Comparison of ENCODE assay signal across 14 cellular contexts in genomic region chr16:23852794-23853562, GRCh38. TPM values are rescaled to one million over a fixed set of nuclear protein-coding genes. Genes with fewer than 3 reads are reported as not detected.
A peak's percentile ranks its signal among the peaks of the same experiment; 100 is the strongest.
DNase-seq lines count a peak whose midpoint lies in the region; ATAC-seq and TF ChIP-seq lines count a peak whose summit lies in the region.
"Had no signal": no experiment of that assay in that cellular context is flagged by ENCODE, and none has a peak within 500 bp of the region (broad histone marks: within the 10 kb centered on the region; RNA-seq: fewer than 3 reads in every experiment).

No MANE protein-coding gene starts in this region.

- intact Hi-C loops in left ventricle myocardium superior (cut with micrococcal nuclease), result no loop called here
- intact Hi-C loops in left cardiac atrium (cut with DNase I), result no loop called here
- intact Hi-C loops in activated T-helper 2 cell treated with anti-CD3 and anti-CD28 coated beads, Interferon-gamma antibody, Interleukin-2, Interleukin-4, amounts not matched to agents 10 μg/mL and 5 μg/mL and 100 μg/mL, durations not matched to agents 14 hours and 24 hours and 36 hours (cut with micrococcal nuclease), result loop anchor here (1.0 kb wide), 1 partner anchor 11 kb away; no protein-coding TSS in a partner anchor

- no peak for DNase-seq in left ventricle myocardium superior
- no peak for DNase-seq in left cardiac atrium
- no peak for DNase-seq in activated T-helper 2 cell treated with anti-CD3 and anti-CD28 coated beads, Interferon-gamma antibody, Interleukin-2, Interleukin-4, amounts not matched to agents 10 μg/mL and 5 μg/mL and 100 μg/mL, durations not matched to agents 14 hours and 24 hours and 36 hours (ENCODE audit: low spot score)
- DNase-seq in SK-N-SH, result no peak
- no peak for DNase-seq in anterior cingulate cortex (lab: John Stamatoyannopoulos, UW)
- DNase-seq: aorta; DMS53; NCI-H2171 treated with DMSO at 0.1 percent for 48 hours; stimulated activated CD4-positive, alpha-beta T cell treated with anti-CD3 and anti-CD28 coated beads, Interleukin-15, amount 100 ng/mL, for 24 hours had no signal

- H3K27me3 ChIP-seq in thymus (ENCODE audit: control insufficient read depth, insufficient read depth) (no peaks in the 10 kb centered on the region), SK-N-SH (ENCODE audit: insufficient read depth) (no peaks in the 10 kb centered on the region)

- H3K27me3 Mint-ChIP-seq in IgD-negative memory B cell, result no peaks in the 10 kb centered on the region
- H3K27me3 Mint-ChIP-seq in activated T-helper 2 cell treated with anti-CD3 and anti-CD28 coated beads, Interferon-gamma antibody, Interleukin-2, Interleukin-4, amounts not matched to agents 10 μg/mL and 5 μg/mL and 100 μg/mL, durations not matched to agents 14 hours and 24 hours and 36 hours (ENCODE audit: low read depth), result no peaks in the 10 kb centered on the region

- H3K9me2 ChIP-seq in SK-N-SH, result no peaks in the 10 kb centered on the region

- H3K79me2 ChIP-seq in SK-N-SH (ENCODE audit: insufficient read depth), result no peaks in the 10 kb centered on the region

- H3K4me1 ChIP-seq in thymus (ENCODE audit: control insufficient read depth, insufficient read depth, low read length) (peaks cover 25% of the 10 kb centered on the region), SK-N-SH (ENCODE audit: control insufficient read depth in 1 of 2, insufficient read depth in 2 of 2, low read depth in 1 of 2, low read length in 1 of 2) (peaks cover 0 to 2% of the 10 kb centered on the region in 2 experiments; a peak in 1 of 4 replicates)

- no peaks in the 10 kb centered on the region for H3K9me3 Mint-ChIP-seq in IgD-negative memory B cell
- peaks cover 20% of the 10 kb centered on the region for H3K9me3 Mint-ChIP-seq in activated T-helper 2 cell treated with anti-CD3 and anti-CD28 coated beads, Interferon-gamma antibody, Interleukin-2, Interleukin-4, amounts not matched to agents 10 μg/mL and 5 μg/mL and 100 μg/mL, durations not matched to agents 14 hours and 24 hours and 36 hours

- H3K36me3 Mint-ChIP-seq in IgD-negative memory B cell, result peaks cover 9% of the 10 kb centered on the region
- H3K36me3 Mint-ChIP-seq in activated T-helper 2 cell treated with anti-CD3 and anti-CD28 coated beads, Interferon-gamma antibody, Interleukin-2, Interleukin-4, amounts not matched to agents 10 μg/mL and 5 μg/mL and 100 μg/mL, durations not matched to agents 14 hours and 24 hours and 36 hours (ENCODE audit: low read depth), result peaks cover 64% of the 10 kb centered on the region

- ATAC-seq in left ventricle myocardium superior (peak; percentile 18), left cardiac atrium (no peak), GM18868 (IDR thresholded peaks at IDR 0.05; ENCODE audit: unreplicated experiment) (no peak)

- POLR2A ChIA-PET in SK-N-SH (lab: Yijun Ruan, JAX), result no interaction called here

- H3K4me1 Mint-ChIP-seq in IgD-negative memory B cell, result peaks cover 74 to 93% (median 79%) of the 10 kb centered on the region in 3 donors
- peaks cover 74% of the 10 kb centered on the region for H3K4me1 Mint-ChIP-seq in activated T-helper 2 cell treated with anti-CD3 and anti-CD28 coated beads, Interferon-gamma antibody, Interleukin-2, Interleukin-4, amounts not matched to agents 10 μg/mL and 5 μg/mL and 100 μg/mL, durations not matched to agents 14 hours and 24 hours and 36 hours (ENCODE audit: low read depth)

- H3K4me3 ChIP-seq in thymus (ENCODE audit: low read length), result no peak overlapping the region
- H3K4me3 ChIP-seq in SK-N-SH (ENCODE audit: low read depth in 2 of 2, low read length in 1 of 2), result no peak overlapping the region

- CTCF ChIA-PET in SK-N-SH (lab: Yijun Ruan, JAX), result interaction anchor here (0.9 kb wide), 1 partner anchor 157 kb away, joined by 4 read pairs; no protein-coding TSS in a partner anchor

- H3K9me3 ChIP-seq in thymus (ENCODE audit: control insufficient read depth) (no peaks in the 10 kb centered on the region), SK-N-SH (no peaks in the 10 kb centered on the region)

- H3K4me2 ChIP-seq in SK-N-SH, result no peak overlapping the region

- H3K9ac ChIP-seq in SK-N-SH, result no peak overlapping the region

- H3K27ac Mint-ChIP-seq in IgD-negative memory B cell, result peak overlapping the region; percentile 26 to 55 (median 39)
- H3K27ac Mint-ChIP-seq in activated T-helper 2 cell treated with anti-CD3 and anti-CD28 coated beads, Interferon-gamma antibody, Interleukin-2, Interleukin-4, amounts not matched to agents 10 μg/mL and 5 μg/mL and 100 μg/mL, durations not matched to agents 14 hours and 24 hours and 36 hours, result peak overlapping the region; percentile 58

- WGBS in thymus, result 71% methylated on average over 5 of the region's 5 CpGs
- under 1% methylated on average over 5 of the region's 5 CpGs for WGBS in SK-N-SH (ENCODE audit: low lambda C conversion rate)

- H3K4me3 Mint-ChIP-seq in IgD-negative memory B cell, result peak overlapping the region; percentile 12 to 89 (median 62)
- H3K4me3 Mint-ChIP-seq in activated T-helper 2 cell treated with anti-CD3 and anti-CD28 coated beads, Interferon-gamma antibody, Interleukin-2, Interleukin-4, amounts not matched to agents 10 μg/mL and 5 μg/mL and 100 μg/mL, durations not matched to agents 14 hours and 24 hours and 36 hours (ENCODE audit: low read depth), result no peak overlapping the region

- no peak for TF ChIP-seq EP300 in SK-N-SH (IDR thresholded peaks at IDR 0.05; ENCODE audit: borderline replicate concordance in 1 of 2, low read depth in 1 of 2, low read length in 1 of 2)

- no peaks in the 10 kb centered on the region for H3F3A ChIP-seq in SK-N-SH (replicated peaks; ENCODE audit: insufficient read depth)

- TF ChIP-seq RAD21 in SK-N-SH (IDR thresholded peaks at IDR 0.05; ENCODE audit: low read length), result no peak

- H3K27ac ChIP-seq in thymus (ENCODE audit: low read depth) (peak overlapping the region; percentile 5), SK-N-SH (ENCODE audit: low read depth in 2 of 2, low read length in 1 of 2) (no peak overlapping the region)

- TF ChIP-seq CTCF in SK-N-SH (IDR thresholded peaks at IDR 0.05), result no peak

- H4K20me1 ChIP-seq in SK-N-SH (ENCODE audit: insufficient read depth), result no peaks in the 10 kb centered on the region

- no peak overlapping the region for H2AFZ ChIP-seq in SK-N-SH (ENCODE audit: low read depth)

- H3K36me3 ChIP-seq in thymus (ENCODE audit: control insufficient read depth, insufficient read depth), result peaks cover 5% of the 10 kb centered on the region
- H3K36me3 ChIP-seq in SK-N-SH (replicated peaks in 1 of 2; ENCODE audit: control insufficient read depth in 1 of 2, insufficient read depth in 2 of 2, low read length in 1 of 2), result no peaks in the 10 kb centered on the region

TF ChIP-seq in SK-N-SH, 30 proteins besides CTCF, POLR2A, EP300 and RAD21:
- no peak for TF ChIP-seq REST (IDR thresholded peaks at IDR 0.05; ENCODE audit: low read depth, low read length)
- TF ChIP-seq MAX (IDR thresholded peaks at IDR 0.05; ENCODE audit: low read depth), result no peak
- no peak for TF ChIP-seq NFIC (IDR thresholded peaks at IDR 0.05; ENCODE audit: borderline replicate concordance)
- no peak for TF ChIP-seq TCF12 (IDR thresholded peaks at IDR 0.05)
- TF ChIP-seq GATA2 (CRISPR knock-in tag; IDR thresholded peaks at IDR 0.05), result no peak
- TF ChIP-seq MEF2A (IDR thresholded peaks at IDR 0.05; ENCODE audit: borderline replicate concordance, low read depth), result no peak

RNA-seq across cellular contexts. Expression of gene PRKCB, which starts 17.2 kb away (rescaled TPM):
- total RNA-seq in left ventricle myocardium superior, result 2.5 TPM
- 1 to 10 TPM; 4.1 to 4.7 TPM for total RNA-seq in left cardiac atrium
- polyA plus RNA-seq in IgD-negative memory B cell, result 181 TPM
- 69.0 and 69.5 TPM in 2 replicates for total RNA-seq in activated T-helper 2 cell treated with anti-CD3 and anti-CD28 coated beads, Interferon-gamma antibody, Interleukin-2, Interleukin-4, amounts not matched to agents 10 μg/mL and 5 μg/mL and 100 μg/mL, durations not matched to agents 14 hours and 24 hours and 36 hours
- 21.9 TPM for polyA plus RNA-seq in thymus
- polyA plus RNA-seq in SK-N-SH (2012; rRNA removed), result 0.12 and 0.23 TPM in 2 replicates
- polyA plus RNA-seq in SK-N-SH (2012; cell fraction: cytosol; rRNA removed), result 0.08 and 0.09 TPM in 2 replicates
- 0.06 and 0.36 TPM in 2 replicates for polyA plus RNA-seq in SK-N-SH (2012; cell fraction: nucleus; rRNA removed)
- total RNA-seq: glomerular endothelial cell, HT1080 had no signal

Comparison
In these comparisons a context has a peak if more than half of its experiments do, and no peak if none do; other contexts are left out.
1. RNA of gene PRKCB, which starts 17.2 kb away (total RNA-seq): 69.0 to 69.5 TPM in activated T-helper 2 cell treated with anti-CD3 and anti-CD28 coated beads, Interferon-gamma antibody, Interleukin-2, Interleukin-4, amounts not matched to agents 10 μg/mL and 5 μg/mL and 100 μg/mL, durations not matched to agents 14 hours and 24 hours and 36 hours; 4.1 to 4.7 TPM in left cardiac atrium and 2.5 TPM in left ventricle myocardium superior (single experiment); every median in the first group is over 10 times any median in the second.